22 cellular contexts compared by ENCODE assay signal in the genomic region with DNA sequence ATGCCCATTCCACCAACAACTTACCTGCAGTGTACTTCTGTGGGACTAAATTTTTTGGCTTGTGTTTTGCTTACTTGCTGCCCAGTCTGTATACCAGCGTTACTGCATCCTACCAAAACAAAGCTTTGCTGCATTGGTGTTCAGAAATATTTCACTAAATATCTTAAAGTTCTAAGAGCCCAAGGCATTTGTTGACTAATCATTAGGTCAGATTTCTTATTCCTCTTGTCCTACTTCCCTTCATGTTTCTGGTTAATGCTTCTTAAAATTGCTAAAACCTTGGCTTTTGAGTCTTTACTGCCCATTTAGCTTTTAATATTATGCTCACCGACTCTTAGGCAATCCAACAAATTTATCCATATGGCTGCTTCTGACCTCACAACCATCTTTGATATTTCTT.
"Had no signal": no experiment of that assay in that cellular context is flagged by ENCODE, and none has a peak within 500 bp of the region (broad histone marks: within the 10 kb centered on the region; RNA-seq: fewer than 3 reads in every experiment).

No MANE protein-coding gene starts in this region.

- H3K36me3 ChIP-seq: cardiac muscle cell, esophagus squamous epithelium, tibial artery, WERI-Rb-1 had no signal

- H3K4me3 ChIP-seq: cardiac muscle cell, esophagus squamous epithelium, tibial artery had no signal

- ATAC-seq: activated naive CD4-positive, alpha-beta T cell treated with anti-CD3 and anti-CD28 coated beads, Interleukin-2, amount 50 U/mL, for 72 hours; activated T-cell treated with anti-CD3 and anti-CD28 coated beads, Interleukin-2, amount 50 U/mL, for 72 hours; effector memory CD8-positive, alpha-beta T cell; stimulated activated naive CD8-positive, alpha-beta T cell treated with anti-CD3 and anti-CD28 coated beads, Interleukin-15, Interleukin-2, amounts not matched to agents 100 U/mL and 50 U/mL, for 24 hours had no signal

- H3K9me3 ChIP-seq: tibial artery had no signal

- H3K27me3 ChIP-seq: cardiac muscle cell, esophagus squamous epithelium, tibial artery had no signal

- H3K27ac ChIP-seq: cardiac muscle cell, esophagus squamous epithelium, tibial artery, WERI-Rb-1 had no signal

- DNase-seq: activated CD4-positive, alpha-beta T cell treated with anti-CD3 and anti-CD28 coated beads, Interleukin-2, amount 50 U/mL, for 4 hours; activated gamma-delta T cell treated with Interleukin-2 at 50 U/mL for 16 hours; activated T-cell treated with anti-CD3 and anti-CD28 coated beads, Interleukin-2, amount 50 U/mL, for 72 hours; effector memory CD8-positive, alpha-beta T cell; esophagus squamous epithelium; foreskin melanocyte; glutamatergic neuron; hypothalamus; mammary epithelial cell; midbrain; nephron progenitor cell; occipital lobe; retina; stimulated activated CD4-positive, alpha-beta T cell treated with anti-CD3 and anti-CD28 coated beads, Interleukin-12 subunit alpha, Interleukin-12 subunit beta, amount 100 ng/mL, for 4 hours; stimulated activated CD4-positive, alpha-beta T cell treated with anti-CD3 and anti-CD28 coated beads, Interleukin-1b, Interleukin-23, amount 100 ng/mL, for 48 hours; stimulated activated naive CD8-positive, alpha-beta T cell treated with anti-CD3 and anti-CD28 coated beads, Interleukin-15, Interleukin-2, amounts not matched to agents 100 U/mL and 50 U/mL, for 24 hours; substantia nigra; T-helper 2 cell; tibial artery; WERI-Rb-1 had no signal
